In genomic region chr11:64856382-64857227, GRCh38 we compare ENCODE assay signal across 8 cellular contexts. TPM values are rescaled to one million over a fixed set of nuclear protein-coding genes. Genes with fewer than 3 reads are reported as not detected.
A peak's percentile ranks its signal among the peaks of the same experiment; 100 is the strongest.
DNase-seq lines count a peak whose midpoint lies in the region; ATAC-seq and TF ChIP-seq lines count a peak whose summit lies in the region.

No MANE protein-coding gene starts in this region.

- H3K9me3 ChIP-seq in esophagus (ENCODE audit: control insufficient read depth in 2 of 2, insufficient read depth in 1 of 2, low read depth in 1 of 2, low read length in 1 of 2) (no peaks in the 10 kb centered on the region), neutrophil (no peaks in the 10 kb centered on the region)

- H3K27me3 ChIP-seq in esophagus (ENCODE audit: control insufficient read depth in 1 of 2, insufficient read depth in 2 of 2, low read length in 2 of 2) (no peaks in the 10 kb centered on the region), neutrophil (no peaks in the 10 kb centered on the region)

- H3K27ac ChIP-seq in esophagus (ENCODE audit: low read depth in 2 of 2, low read length in 1 of 2): peak overlapping the region; percentile 83 to 96
- peak overlapping the region; percentile 99 for H3K27ac ChIP-seq in neutrophil

- no peak for ATAC-seq in HG02852 (IDR thresholded peaks at IDR 0.05; ENCODE audit: unreplicated experiment)

- H3K4me3 ChIP-seq in esophagus (ENCODE audit: low read depth in 1 of 2, low read length in 2 of 2): no peak overlapping the region
- peak overlapping the region; percentile 50 to 62 for H3K4me3 ChIP-seq in neutrophil (ENCODE audit: low read depth in 1 of 2, low read length in 1 of 2)

- H3K4me1 ChIP-seq in esophagus (ENCODE audit: control insufficient read depth in 2 of 2, insufficient read depth in 2 of 2, low read length in 1 of 2) (peaks cover 29 to 43% of the 10 kb centered on the region in 2 donors), neutrophil (ENCODE audit: control insufficient read depth in 1 of 2, insufficient read depth in 1 of 2, low read depth in 1 of 2, low read length in 1 of 2) (peaks cover 100% of the 10 kb centered on the region in 2 experiments)

- peak; percentile 96 for DNase-seq in A172 (ENCODE audit: low spot score)
- peak; percentile 84 for DNase-seq in HT-29 (ENCODE audit: low spot score)
- DNase-seq in activated CD4-positive, alpha-beta T cell treated with anti-CD3 and anti-CD28 coated beads for 48 hours: peak; percentile 82
- DNase-seq in NCI-H510A treated with DMSO at 0.1 percent for 48 hours (lab: John Stamatoyannopoulos, UW): no peak
- no peak for DNase-seq in NCI-H524 (lab: John Stamatoyannopoulos, UW)

- WGBS in esophagus, 2 donors: 46 to 57% methylated on average over 20 of the region's 20 CpGs

- peaks cover 0 to 29% of the 10 kb centered on the region in 2 donors for H3K36me3 ChIP-seq in esophagus (ENCODE audit: control insufficient read depth in 2 of 2, insufficient read depth in 2 of 2, low read length in 1 of 2)
- peaks cover 79% of the 10 kb centered on the region for H3K36me3 ChIP-seq in neutrophil

- no peak for TF ChIP-seq CTCF in neutrophil (IDR thresholded peaks at IDR 0.05)

RNA-seq across cellular contexts. Expression of gene CDC42BPG, which starts 12.2 kb away (rescaled TPM):
- 3.7 and 4.1 TPM in 2 replicates for total RNA-seq in A172 (2014; rRNA removed; shearing (Covaris generic))
- 22.7 and 24.7 TPM in 2 replicates for total RNA-seq in HT-29 (2014; rRNA removed; shearing (Covaris generic))
- 10 to 100 TPM; 17.5 to 30.7 TPM for polyA plus RNA-seq in esophagus

RNA-seq across cellular contexts. Expression of gene EHD1, which starts 21.8 kb away (rescaled TPM):
- 81.4 and 117 TPM in 2 replicates for total RNA-seq in A172 (2014; rRNA removed; shearing (Covaris generic))
- 118 and 123 TPM in 2 replicates for total RNA-seq in HT-29 (2014; rRNA removed; shearing (Covaris generic))
- 10 to 100 TPM; 16.1 to 28.7 TPM for polyA plus RNA-seq in esophagus

RNA-seq across cellular contexts. Expression of gene MEN1, which starts 46.3 kb away (rescaled TPM):
- total RNA-seq in A172 (2014; rRNA removed; shearing (Covaris generic)): 14.3 and 15.0 TPM in 2 replicates
- 35.1 and 38.0 TPM in 2 replicates for total RNA-seq in HT-29 (2014; rRNA removed; shearing (Covaris generic))
- 10 to 100 TPM; 15.4 to 19.0 TPM for polyA plus RNA-seq in esophagus

RNA-seq across cellular contexts. Expression of gene MAP4K2, which starts 53.6 kb away (rescaled TPM):
- 30.8 and 40.5 TPM in 2 replicates for total RNA-seq in A172 (2014; rRNA removed; shearing (Covaris generic))
- total RNA-seq in HT-29 (2014; rRNA removed; shearing (Covaris generic)): 44.4 and 57.0 TPM in 2 replicates
- polyA plus RNA-seq in esophagus: 1 to 10 TPM; 4.7 to 7.5 TPM

Comparison
In these comparisons a context has a peak if more than half of its experiments do, and no peak if none do; other contexts are left out.
1. DNase-seq: peak in A172 (single experiment), HT-29 (single experiment) and activated CD4-positive, alpha-beta T cell treated with anti-CD3 and anti-CD28 coated beads for 48 hours (single experiment); none in NCI-H510A treated with DMSO at 0.1 percent for 48 hours (single experiment) and NCI-H524 (0 of 2).
2. H3K4me3 ChIP-seq: peak in neutrophil (2 of 2); none in esophagus (0 of 2).